14 cellular contexts compared by ENCODE assay signal in genomic region chr7:5390918-5391317, GRCh38.
"Had no signal": no experiment of that assay in that cellular context is flagged by ENCODE, and none has a peak within 500 bp of the region (broad histone marks: within the 10 kb centered on the region; RNA-seq: fewer than 3 reads in every experiment).

No MANE protein-coding gene starts in this region.

- H3K4me3 ChIP-seq: prostate gland, upper lobe of right lung had no signal

- H3K4me1 ChIP-seq: prostate gland had no signal

- H3K9me3 Mint-ChIP-seq: activated CD4-positive, alpha-beta memory T cell treated with anti-CD3 and anti-CD28 coated beads for 36 hours; activated T-cell treated with anti-CD3 and anti-CD28 coated beads, Interleukin-2, amount 50 U/mL, for 72 hours; naive thymus-derived CD4-positive, alpha-beta T cell; T-helper 2 cell treated with Interferon-gamma antibody and Interleukin-4, amounts not matched to agents 5 μg/mL and 100 μg/mL, for 36 hours had no signal

- H3K27me3 ChIP-seq: upper lobe of right lung had no signal

- H3K4me3 Mint-ChIP-seq: activated CD4-positive, alpha-beta memory T cell treated with anti-CD3 and anti-CD28 coated beads for 36 hours; activated T-cell treated with anti-CD3 and anti-CD28 coated beads, Interleukin-2, amount 50 U/mL, for 72 hours; naive thymus-derived CD4-positive, alpha-beta T cell; T-helper 2 cell treated with Interferon-gamma antibody and Interleukin-4, amounts not matched to agents 5 μg/mL and 100 μg/mL, for 36 hours had no signal

- H3K27ac Mint-ChIP-seq: activated CD4-positive, alpha-beta memory T cell treated with anti-CD3 and anti-CD28 coated beads for 36 hours; activated T-cell treated with anti-CD3 and anti-CD28 coated beads, Interleukin-2, amount 50 U/mL, for 72 hours; T-helper 2 cell treated with Interferon-gamma antibody and Interleukin-4, amounts not matched to agents 5 μg/mL and 100 μg/mL, for 36 hours had no signal

- H3K27me3 Mint-ChIP-seq: activated CD4-positive, alpha-beta memory T cell treated with anti-CD3 and anti-CD28 coated beads for 36 hours; naive thymus-derived CD4-positive, alpha-beta T cell had no signal

- ATAC-seq: activated T-cell treated with anti-CD3 and anti-CD28 coated beads, Interleukin-2, amount 50 U/mL, for 72 hours; left cardiac atrium; naive thymus-derived CD4-positive, alpha-beta T cell; stimulated activated naive CD8-positive, alpha-beta T cell treated with anti-CD3 and anti-CD28 coated beads, Interleukin-15, Interleukin-2, amounts not matched to agents 100 U/mL and 50 U/mL, for 24 hours; upper lobe of right lung had no signal

- H3K9me3 ChIP-seq: prostate gland, upper lobe of right lung had no signal

- H3K27ac ChIP-seq: upper lobe of right lung had no signal

- DNase-seq: activated CD4-positive, alpha-beta memory T cell treated with anti-CD3 and anti-CD28 coated beads for 36 hours; activated CD4-positive, alpha-beta T cell treated with anti-CD3 and anti-CD28 coated beads for 1 hour; activated T-cell treated with anti-CD3 and anti-CD28 coated beads, Interleukin-2, amount 50 U/mL, for 72 hours; central memory CD4-positive, alpha-beta T cell; erythroblast; hypothalamus; left cardiac atrium; naive thymus-derived CD4-positive, alpha-beta T cell; nucleus accumbens; stimulated activated CD4-positive, alpha-beta T cell treated with anti-CD3 and anti-CD28 coated beads, Interleukin-12 subunit alpha, Interleukin-12 subunit beta, amount 100 ng/mL, for 4 hours; stimulated activated naive CD8-positive, alpha-beta T cell treated with anti-CD3 and anti-CD28 coated beads, Interleukin-15, Interleukin-2, amounts not matched to agents 100 U/mL and 50 U/mL, for 24 hours; upper lobe of right lung had no signal
